Comparison of ENCODE assay signal across 23 cellular contexts in the genomic region with DNA sequence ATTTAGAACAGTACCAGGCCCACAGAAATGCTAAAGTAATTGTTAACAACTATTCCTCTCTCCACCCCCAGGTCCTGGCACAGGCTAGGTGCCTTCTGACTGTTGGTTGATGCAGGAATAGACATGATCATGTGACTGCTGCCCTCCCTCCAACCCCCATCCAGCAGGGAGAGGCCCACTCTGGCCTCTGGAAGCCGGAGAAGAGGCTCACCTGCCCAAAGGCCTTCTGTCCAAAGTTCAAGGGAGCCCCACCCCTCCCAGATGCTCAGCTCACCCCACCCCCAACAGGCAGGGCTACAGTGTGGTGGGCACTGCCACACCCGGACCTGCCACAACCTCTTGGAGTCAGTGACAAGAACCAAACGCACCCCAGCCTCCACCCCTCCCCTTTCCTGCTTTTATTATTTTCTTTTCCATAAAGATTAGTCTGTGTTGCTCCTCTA. TPM values are rescaled to one million over a fixed set of nuclear protein-coding genes. Genes with fewer than 3 reads are reported as not detected.
A peak's percentile ranks its signal among the peaks of the same experiment; 100 is the strongest.
DNase-seq lines count a peak whose midpoint lies in the region; ATAC-seq and TF ChIP-seq lines count a peak whose summit lies in the region.
"Had no signal": no experiment of that assay in that cellular context is flagged by ENCODE, and none has a peak within 500 bp of the region (broad histone marks: within the 10 kb centered on the region; RNA-seq: fewer than 3 reads in every experiment).

No MANE protein-coding gene starts in this region.

- no peak for TF ChIP-seq POLR2A in stomach (IDR thresholded peaks at IDR 0.05)

- no peak overlapping the region for H3K4me3 Mint-ChIP-seq in activated T-helper 17 cell treated with anti-CD3 and anti-CD28 coated beads, Interleukin-2, amount 50 U/mL, for 72 hours
- no peak overlapping the region for H3K4me3 Mint-ChIP-seq in mesothelial cell of epicardium
- H3K4me3 Mint-ChIP-seq in CD8-positive, alpha-beta T cell = no peak overlapping the region
- H3K4me3 Mint-ChIP-seq: activated CD8-positive, alpha-beta T cell treated with anti-CD3 and anti-CD28 coated beads for 36 hours; CD4-positive, alpha-beta T cell had no signal

- peaks cover 0 to 13% (median 0%) of the 10 kb centered on the region in 3 donors for H3K27me3 ChIP-seq in stomach
- no peaks in the 10 kb centered on the region for H3K27me3 ChIP-seq in CD8-positive, alpha-beta T cell (ENCODE audit: insufficient read depth, low read length)

- no peak overlapping the region for H3K4me3 ChIP-seq in HEK293 (ENCODE audit: low read depth, low read length)
- H3K4me3 ChIP-seq in stomach = no peak overlapping the region
- no peak overlapping the region for H3K4me3 ChIP-seq in CD8-positive, alpha-beta T cell (ENCODE audit: low read depth, low read length)
- H3K4me3 ChIP-seq: esophagus squamous epithelium, GM12878, GM23248, suprapubic skin had no signal

- no peak for ATAC-seq in activated T-helper 17 cell treated with anti-CD3 and anti-CD28 coated beads, Interleukin-2, amount 50 U/mL, for 72 hours (replicated peaks)
- ATAC-seq in HG03095 (IDR thresholded peaks at IDR 0.05; ENCODE audit: unreplicated experiment) (no peak), HG02678 (IDR thresholded peaks at IDR 0.05; ENCODE audit: unreplicated experiment) (no peak)
- no peak for ATAC-seq in CD8-positive, alpha-beta T cell
- ATAC-seq: activated CD8-positive, alpha-beta T cell treated with anti-CD3 and anti-CD28 coated beads for 36 hours; GM12878; left lobe of liver had no signal

- H3K9me3 Mint-ChIP-seq in activated T-helper 17 cell treated with anti-CD3 and anti-CD28 coated beads, Interleukin-2, amount 50 U/mL, for 72 hours = no peaks in the 10 kb centered on the region
- no peaks in the 10 kb centered on the region for H3K9me3 Mint-ChIP-seq in mesothelial cell of epicardium
- no peaks in the 10 kb centered on the region for H3K9me3 Mint-ChIP-seq in CD8-positive, alpha-beta T cell
- H3K9me3 Mint-ChIP-seq: activated CD8-positive, alpha-beta T cell treated with anti-CD3 and anti-CD28 coated beads for 36 hours; CD4-positive, alpha-beta T cell had no signal

- DNase-seq in mesothelial cell of epicardium (ENCODE audit: low spot score in 2 of 2, unreplicated experiment in 2 of 2) (no peak), stomach (peak; percentile 75), RPMI8226 (no peak)
- no peak for DNase-seq in CD8-positive, alpha-beta T cell
- DNase-seq: activated CD8-positive, alpha-beta T cell treated with anti-CD3 and anti-CD28 coated beads for 36 hours; activated naive CD4-positive, alpha-beta T cell treated with Interleukin-2 at 50 U/mL for 16 hours; activated T-cell treated with anti-CD3 and anti-CD28 coated beads, Interleukin-2, amount 50 U/mL, for 1 hour; CD4-positive, alpha-beta T cell; DMS79; effector memory CD4-positive, alpha-beta T cell; esophagus squamous epithelium; GM23248; NCI-H1105 treated with DMSO at 0.1 percent for 48 hours; NCI-H2081 had no signal

- H3K27me3 Mint-ChIP-seq in activated T-helper 17 cell treated with anti-CD3 and anti-CD28 coated beads, Interleukin-2, amount 50 U/mL, for 72 hours = peaks cover 3% of the 10 kb centered on the region
- H3K27me3 Mint-ChIP-seq in mesothelial cell of epicardium (ENCODE audit: low read depth) = no peaks in the 10 kb centered on the region
- peaks cover 13% of the 10 kb centered on the region for H3K27me3 Mint-ChIP-seq in CD8-positive, alpha-beta T cell (ENCODE audit: low read depth)

- no peak for TF ChIP-seq EP300 in stomach (IDR thresholded peaks at IDR 0.05)

- POLR2A ChIA-PET in HEK293 (lab: Yijun Ruan, JAX) = no interaction called here
- POLR2A ChIA-PET in CD8-positive, alpha-beta T cell (lab: Charles Lee) = no interaction called here

- 18 to 39% (median 33%) methylated on average over 3 of the region's 3 CpGs for WGBS in stomach, 5 donors

- H3K4me1 ChIP-seq in HEK293 (ENCODE audit: control insufficient read depth, insufficient read depth, low read length) (peaks cover 11% of the 10 kb centered on the region; the same call in 1 of the 2 replicates), stomach (peaks cover 24 to 61% (median 44%) of the 10 kb centered on the region in 4 donors)
- no peaks in the 10 kb centered on the region for H3K4me1 ChIP-seq in CD8-positive, alpha-beta T cell (ENCODE audit: insufficient read depth, low read length)
- H3K4me1 ChIP-seq: esophagus squamous epithelium, suprapubic skin had no signal

- H3K27ac Mint-ChIP-seq in activated T-helper 17 cell treated with anti-CD3 and anti-CD28 coated beads, Interleukin-2, amount 50 U/mL, for 72 hours = peak overlapping the region; percentile 21
- peak overlapping the region; percentile 97 for H3K27ac Mint-ChIP-seq in mesothelial cell of epicardium
- no peak overlapping the region for H3K27ac Mint-ChIP-seq in CD8-positive, alpha-beta T cell
- H3K27ac Mint-ChIP-seq: activated CD8-positive, alpha-beta T cell treated with anti-CD3 and anti-CD28 coated beads for 36 hours; CD4-positive, alpha-beta T cell had no signal

- TF ChIP-seq CTCF in HEK293 (tag by site-specific recombination; IDR thresholded peaks at IDR 0.05) = no peak
- no peak for TF ChIP-seq CTCF in mesothelial cell of epicardium (IDR thresholded peaks at IDR 0.05; ENCODE audit: unreplicated experiment)
- TF ChIP-seq CTCF in stomach (IDR thresholded peaks at IDR 0.05) = no peak
- TF ChIP-seq CTCF in CD8-positive, alpha-beta T cell (IDR thresholded peaks at IDR 0.05) = no peak

- H3K27ac ChIP-seq in HEK293 (ENCODE audit: extremely low read depth, low read depth, low read length) (peak overlapping the region; percentile 67), stomach (peak overlapping the region; percentile 77 to 84 (median 83))
- no peak overlapping the region for H3K27ac ChIP-seq in CD8-positive, alpha-beta T cell (ENCODE audit: low read depth, low read length)
- H3K27ac ChIP-seq: esophagus squamous epithelium, GM23248, RWPE1, suprapubic skin had no signal

- intact Hi-C loops in stomach (cut with DNase I; ENCODE audit: low total_unique reads) = no loop called here
- intact Hi-C loops in CD8-positive, alpha-beta T cell (cut with DNase I, micrococcal nuclease) = no loop called here

- CTCF ChIA-PET in HEK293 (lab: Yijun Ruan, JAX) = interaction anchor here (0.6 kb wide), 1 partner anchor 165 kb away, joined by 3 read pairs; no protein-coding TSS in a partner anchor
- CTCF ChIA-PET in CD8-positive, alpha-beta T cell (lab: Charles Lee) = interaction anchor here (1.4 kb wide), 1 partner anchor 96 kb away, joined by 3 read pairs; no protein-coding TSS in a partner anchor

- H3K9me3 ChIP-seq in HEK293 (ENCODE audit: control insufficient read depth, insufficient read depth, low read depth, low read length) (no peaks in the 10 kb centered on the region), stomach (no peaks in the 10 kb centered on the region)
- H3K9me3 ChIP-seq in CD8-positive, alpha-beta T cell (ENCODE audit: low read length) = no peaks in the 10 kb centered on the region
- H3K9me3 ChIP-seq: esophagus squamous epithelium, SK-N-SH, suprapubic skin had no signal

- no peaks in the 10 kb centered on the region for H3K36me3 Mint-ChIP-seq in activated T-helper 17 cell treated with anti-CD3 and anti-CD28 coated beads, Interleukin-2, amount 50 U/mL, for 72 hours (ENCODE audit: low read depth)
- H3K36me3 Mint-ChIP-seq in mesothelial cell of epicardium = no peaks in the 10 kb centered on the region
- H3K36me3 Mint-ChIP-seq in CD8-positive, alpha-beta T cell = no peaks in the 10 kb centered on the region

- no peaks in the 10 kb centered on the region; a peak in 1 of 3 replicates for H3K36me3 ChIP-seq in HEK293 (ENCODE audit: control insufficient read depth in 2 of 2, insufficient read depth in 1 of 2, low read length in 2 of 2)
- no peaks in the 10 kb centered on the region for H3K36me3 ChIP-seq in stomach
- no peaks in the 10 kb centered on the region for H3K36me3 ChIP-seq in CD8-positive, alpha-beta T cell (ENCODE audit: insufficient read depth, low read length)
- H3K36me3 ChIP-seq: esophagus squamous epithelium, suprapubic skin had no signal

- no peaks in the 10 kb centered on the region for H3K4me1 Mint-ChIP-seq in activated T-helper 17 cell treated with anti-CD3 and anti-CD28 coated beads, Interleukin-2, amount 50 U/mL, for 72 hours
- peaks cover 53% of the 10 kb centered on the region for H3K4me1 Mint-ChIP-seq in mesothelial cell of epicardium
- H3K4me1 Mint-ChIP-seq in CD8-positive, alpha-beta T cell (ENCODE audit: low read depth) = no peaks in the 10 kb centered on the region

TF ChIP-seq in HEK293, 187 proteins besides CTCF, POLR2A, EP300 and RAD21:
- TF ChIP-seq ZFP37 (tag by site-specific recombination; IDR thresholded peaks at IDR 0.05) (no peak), ZNF184 (tag by site-specific recombination; IDR thresholded peaks at IDR 0.05) (no peak), HOXA7 (CRISPR knock-in tag; IDR thresholded peaks at IDR 0.05; ENCODE audit: borderline replicate concordance) (no peak), ZNF501 (tag by site-specific recombination; IDR thresholded peaks at IDR 0.05) (no peak), ZNF660 (tag by site-specific recombination; IDR thresholded peaks at IDR 0.05) (no peak), SP2 (tag by site-specific recombination; IDR thresholded peaks at IDR 0.05) (no peak), ZNF529 (tag by site-specific recombination; IDR thresholded peaks at IDR 0.05; ENCODE audit: insufficient replicate concordance) (no peak), ZNF37A (tag by site-specific recombination; IDR thresholded peaks at IDR 0.05) (no peak), ZNF157 (tag by site-specific recombination; IDR thresholded peaks at IDR 0.05) (no peak), ZNF2 (tag by site-specific recombination; IDR thresholded peaks at IDR 0.05) (no peak)

RNA-seq across cellular contexts. Expression of a gene that starts 26.9 kb away (rescaled TPM):
- total RNA-seq in activated T-helper 17 cell treated with anti-CD3 and anti-CD28 coated beads, Interleukin-2, amount 50 U/mL, for 72 hours = 10 to 100 TPM in 1 of 2 donors, 1 to 10 TPM in 1; 8.7 to 11.6 TPM
- 85.1 to 91.0 TPM (median 87.9 TPM) in 3 replicates for total RNA-seq in mesothelial cell of epicardium
- 10 to 100 TPM in 4 of 5 donors, 1 to 10 TPM in 1; 7.9 to 70.4 (median 40.3) TPM for total RNA-seq in stomach
- 10 to 100 TPM; 14.3 to 33.7 (median 27.6) TPM for polyA plus RNA-seq in stomach
- 10 to 100 TPM in 1 of 2 experiments, 1 to 10 TPM in 1; 9.9 to 11.4 TPM for total RNA-seq in CD8-positive, alpha-beta T cell
